ENCODE assay signal across 7 cellular contexts in genomic region chr9:101791533-101791932, GRCh38. TPM values are rescaled to one million over a fixed set of nuclear protein-coding genes. Genes with fewer than 3 reads are reported as not detected.
"Had no signal": no experiment of that assay in that cellular context is flagged by ENCODE, and none has a peak within 500 bp of the region (broad histone marks: within the 10 kb centered on the region; RNA-seq: fewer than 3 reads in every experiment).

No MANE protein-coding gene starts in this region.

- H3K4me3 ChIP-seq: GM23338 had no signal

- H3K27ac ChIP-seq: HL-60 had no signal

- DNase-seq: HCEC 1CT, KG1 had no signal

- H3K4me2 ChIP-seq: GM23338 had no signal

- H2AFZ ChIP-seq: GM23338 had no signal

RNA-seq across cellular contexts. Expression of gene GRIN3A, which starts 53.1 kb away (rescaled TPM):
- total RNA-seq: H9 had no signal
- polyA plus RNA-seq: H1, IgD-negative memory B cell had no signal
